ENCODE assay signal across 1 cellular context in genomic region chr1:1400576-1401456, GRCh38.
A peak's percentile ranks its signal among the peaks of the same experiment; 100 is the strongest.
TF ChIP-seq lines count a peak whose summit lies in the region.

No MANE protein-coding gene starts in this region.

TF ChIP-seq in GM12878, 131 proteins besides CTCF, POLR2A, EP300 and RAD21:
- peak; percentile 47; the same call in 1 of the 2 replicates for TF ChIP-seq CBFB (IDR thresholded peaks at IDR 0.05; ENCODE audit: low read depth)
- TF ChIP-seq E4F1 (IDR thresholded peaks at IDR 0.05; ENCODE audit: borderline replicate concordance, partially characterized antibody): no peak
